ENCODE assay signal across 1 cellular context in genomic region chr11:33926954-33927552, GRCh38.
A peak's percentile ranks its signal among the peaks of the same experiment; 100 is the strongest.
TF ChIP-seq lines count a peak whose summit lies in the region.

No MANE protein-coding gene starts in this region.

TF ChIP-seq in K562, 482 proteins besides CTCF, POLR2A, EP300 and RAD21 (continued from another document and continues in another):
- TF ChIP-seq CUX1 (CRISPR knock-in tag; IDR thresholded peaks at IDR 0.05) (no peak), RNF219 (CRISPR knock-in tag; IDR thresholded peaks at IDR 0.05) (no peak), ZNF551 (CRISPR knock-in tag; IDR thresholded peaks at IDR 0.05) (no peak), TARDBP (IDR thresholded peaks at IDR 0.05) (no peak), ZNF324 (CRISPR knock-in tag; IDR thresholded peaks at IDR 0.05) (no peak), ZNF431 (CRISPR knock-in tag; IDR thresholded peaks at IDR 0.05) (no peak), ESRRA (IDR thresholded peaks at IDR 0.05; ENCODE audit: borderline replicate concordance, low read depth) (0 out of 2 replicates have a peak, but pooled peaks have one; percentile 31), TOE1 (IDR thresholded peaks at IDR 0.05; ENCODE audit: borderline replicate concordance) (peak; percentile 60; the same call in 1 of the 2 replicates), TOE1 (CRISPR knock-in tag; IDR thresholded peaks at IDR 0.05; ENCODE audit: borderline replicate concordance, low read depth) (no peak), TCF7L2 (IDR thresholded peaks at IDR 0.05; ENCODE audit: low read depth, low read length) (no peak), ZNF717 (CRISPR knock-in tag; IDR thresholded peaks at IDR 0.05) (no peak), HMGN3 (IDR thresholded peaks at IDR 0.05; ENCODE audit: borderline replicate concordance, extremely low read depth, insufficient read length, low read depth, low read length) (no peak), TFAP4 (CRISPR knock-in tag; IDR thresholded peaks at IDR 0.05; ENCODE audit: borderline replicate concordance) (peak; percentile 62), CBX8 (IDR thresholded peaks at IDR 0.05; ENCODE audit: borderline replicate concordance, extremely low read depth, low read depth, low read length, poor library complexity, severe bottlenecking) (no peak), TAF7 (tag; IDR thresholded peaks at IDR 0.05) (0 out of 2 replicates have a peak, but pooled peaks have one; percentile 43), E2F3 (CRISPR knock-in tag; IDR thresholded peaks at IDR 0.05) (no peak), CBFA2T3 (IDR thresholded peaks at IDR 0.05) (peak; percentile 39; the same call in 1 of the 2 replicates), SOX6 (IDR thresholded peaks at IDR 0.05) (peak; percentile 35; the same call in 1 of the 2 replicates), MGA (IDR thresholded peaks at IDR 0.05) (peak; percentile 25; the same call in 1 of the 2 replicates), ZNF384 (IDR thresholded peaks at IDR 0.05; ENCODE audit: low read depth, low read length) (no peak), NCOA1 (IDR thresholded peaks at IDR 0.05; ENCODE audit: low read depth) (no peak), JUND (IDR thresholded peaks at IDR 0.05; ENCODE audit: borderline replicate concordance, low read depth, low read length) (no peak), JUND (tag; IDR thresholded peaks at IDR 0.05; ENCODE audit: borderline replicate concordance, low read depth, low read length) (peak; percentile 59; the same call in 1 of the 3 replicates)
